In the genomic region with DNA sequence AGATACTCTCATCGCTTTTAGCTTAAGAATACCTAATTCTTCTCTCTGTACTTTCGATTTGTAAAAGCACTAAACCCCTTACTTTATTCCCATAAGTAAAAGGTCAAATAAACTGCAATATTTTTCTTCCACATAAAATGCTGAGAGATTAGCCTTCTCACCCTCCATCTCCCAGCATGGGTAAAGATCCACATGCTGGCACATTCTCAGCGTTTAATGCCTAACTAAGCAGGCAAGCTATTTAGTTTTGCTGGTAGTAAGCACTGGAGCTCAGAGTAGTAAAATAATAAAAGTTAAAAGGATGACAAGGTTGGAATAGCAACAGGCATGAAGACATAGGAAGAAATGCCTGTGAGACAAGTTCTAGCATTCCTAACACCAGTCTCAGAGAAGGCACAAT, we compare ENCODE assay signal across 20 cellular contexts.
"Had no signal": no experiment of that assay in that cellular context is flagged by ENCODE, and none has a peak within 500 bp of the region (broad histone marks: within the 10 kb centered on the region; RNA-seq: fewer than 3 reads in every experiment).

No MANE protein-coding gene starts in this region.

- H3K27ac ChIP-seq: brain microvascular endothelial cell, colonic mucosa, dorsolateral prefrontal cortex, esophagus squamous epithelium, gastrocnemius medialis, lower lobe of right lung, tibial artery had no signal

- H3K4me1 ChIP-seq: colonic mucosa, gastrocnemius medialis, lower lobe of right lung, tibial artery had no signal

- H3K4me3 ChIP-seq: colonic mucosa, dorsolateral prefrontal cortex, esophagus squamous epithelium, gastrocnemius medialis, lower lobe of right lung, tibial artery had no signal

- DNase-seq: activated CD4-positive, alpha-beta T cell treated with anti-CD3 and anti-CD28 coated beads for 1 hour; activated CD4-positive, alpha-beta T cell treated with anti-CD3 and anti-CD28 coated beads, Interleukin-2, amount 50 U/mL, for 1 hour; activated CD8-positive, alpha-beta T cell treated with anti-CD3 and anti-CD28 coated beads, Interleukin-2, amount 10 ng/mL, durations not matched to agents 7 days and 5 days; activated gamma-delta T cell treated with Interleukin-2 at 50 U/mL for 16 hours; activated T-cell treated with anti-CD3 and anti-CD28 coated beads, Interleukin-2, amount 50 U/mL, for 1 hour; aorta; brain microvascular endothelial cell; colonic mucosa; dorsolateral prefrontal cortex; effector memory CD8-positive, alpha-beta T cell; esophagus squamous epithelium; gastrocnemius medialis; hippocampal formation; lower lobe of right lung; naive thymus-derived CD8-positive, alpha-beta T cell; stimulated activated CD4-positive, alpha-beta T cell treated with anti-CD3 and anti-CD28 coated beads, Interleukin-1b, Interleukin-23, amount 100 ng/mL, for 48 hours; stimulated activated naive CD8-positive, alpha-beta T cell treated with anti-CD3 and anti-CD28 coated beads, Interleukin-15, amount 100 ng/mL, for 72 hours; T-helper 9 cell; tibial artery had no signal

- H3K9me3 ChIP-seq: colonic mucosa, esophagus squamous epithelium, gastrocnemius medialis, lower lobe of right lung, tibial artery had no signal

- ATAC-seq: activated CD8-positive, alpha-beta T cell treated with anti-CD3 and anti-CD28 coated beads, Interleukin-2, amount 10 ng/mL, durations not matched to agents 7 days and 5 days; effector memory CD8-positive, alpha-beta T cell; gastrocnemius medialis; left lobe of liver; lower lobe of right lung; naive thymus-derived CD8-positive, alpha-beta T cell; stimulated activated naive CD8-positive, alpha-beta T cell treated with anti-CD3 and anti-CD28 coated beads, Interleukin-15, amount 100 ng/mL, for 72 hours had no signal

- H3K36me3 ChIP-seq: brain microvascular endothelial cell, colonic mucosa, esophagus squamous epithelium, gastrocnemius medialis, lower lobe of right lung, tibial artery had no signal

- H3K27me3 ChIP-seq: brain microvascular endothelial cell, colonic mucosa, dorsolateral prefrontal cortex, esophagus squamous epithelium, gastrocnemius medialis, tibial artery had no signal
